ENCODE assay signal across 30 cellular contexts in the genomic region with DNA sequence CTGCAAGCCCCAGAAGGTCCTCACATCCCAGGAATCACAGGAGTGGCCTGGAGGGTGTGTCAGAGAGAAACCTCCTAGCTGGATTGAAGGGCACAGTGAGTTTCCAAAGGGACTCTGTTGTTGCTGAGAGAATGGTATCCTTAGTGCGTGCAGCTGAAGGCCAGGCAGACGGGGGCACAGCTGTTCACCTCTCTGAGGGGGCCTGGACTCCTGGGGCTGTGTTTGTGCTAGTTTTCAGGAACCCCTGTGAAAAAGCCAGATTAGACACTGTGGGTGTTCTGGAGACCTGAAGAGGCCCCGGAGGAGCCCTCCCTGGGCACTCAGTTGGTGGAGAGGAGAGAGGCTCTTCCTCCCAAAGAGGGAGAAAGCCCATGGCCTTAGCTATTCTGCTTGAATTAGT.
"Had no signal": no experiment of that assay in that cellular context is flagged by ENCODE, and none has a peak within 500 bp of the region (broad histone marks: within the 10 kb centered on the region; RNA-seq: fewer than 3 reads in every experiment).

No MANE protein-coding gene starts in this region.

- H3K27me3 ChIP-seq: ascending aorta, breast epithelium, cardiac muscle cell, colonic mucosa, esophagus squamous epithelium, gastroesophageal sphincter had no signal

- H3K4me3 ChIP-seq: ascending aorta, breast epithelium, cardiac muscle cell, colonic mucosa, esophagus squamous epithelium, gastroesophageal sphincter had no signal

- H3K9me3 ChIP-seq: ascending aorta, breast epithelium, colonic mucosa, esophagus squamous epithelium, gastroesophageal sphincter had no signal

- H3K36me3 ChIP-seq: ascending aorta, breast epithelium, cardiac muscle cell, colonic mucosa, WERI-Rb-1 had no signal

- H3K27ac ChIP-seq: ascending aorta, breast epithelium, cardiac muscle cell, colonic mucosa, epithelial cell of prostate, esophagus squamous epithelium, gastroesophageal sphincter, WERI-Rb-1 had no signal

- DNase-seq: activated B cell treated with CpG ODN at 0.5 μM for 24 hours; activated CD4-positive, alpha-beta memory T cell treated with anti-CD3 and anti-CD28 coated beads for 36 hours; activated CD4-positive, alpha-beta T cell treated with anti-CD3 and anti-CD28 coated beads for 48 hours; activated CD4-positive, alpha-beta T cell treated with anti-CD3 and anti-CD28 coated beads, Interleukin-2, amount 50 U/mL, for 1 hour; activated CD8-positive, alpha-beta memory T cell treated with anti-CD3 and anti-CD28 coated beads, Interleukin-2, amount 10 ng/mL, durations not matched to agents 7 days and 5 days; activated CD8-positive, alpha-beta memory T cell treated with anti-CD3 and anti-CD28 coated beads, Interleukin-2, amount 50 U/mL, for 4 hours; activated CD8-positive, alpha-beta T cell treated with anti-CD3 and anti-CD28 coated beads, Interleukin-2, amount 10 ng/mL, durations not matched to agents 7 days and 5 days; activated effector memory CD4-positive, alpha-beta T cell treated with anti-CD3 and anti-CD28 coated beads, Interleukin-2, amount 50 U/mL, for 16 hours; activated naive CD4-positive, alpha-beta T cell; activated naive CD4-positive, alpha-beta T cell treated with anti-CD3 and anti-CD28 coated beads, Interleukin-2, amount 10 ng/mL, durations not matched to agents 7 days and 5 days; activated naive CD8-positive, alpha-beta T cell treated with anti-CD3 and anti-CD28 coated beads, Interleukin-2, amount 10 ng/mL, durations not matched to agents 7 days and 5 days; activated T-cell treated with anti-CD3 and anti-CD28 coated beads, Interleukin-2, amount 50 U/mL, for 1 hour; activated T-cell treated with anti-CD3 and anti-CD28 coated beads, Interleukin-2, amount 50 U/mL, for 48 hours; central memory CD4-positive, alpha-beta T cell; cerebellar nuclear complex; colonic mucosa; effector CD8-positive, alpha-beta T cell; esophagus squamous epithelium; foreskin melanocyte; T-helper 1 cell; T-helper 17 cell; T1000; WERI-Rb-1 had no signal

- H3K4me1 ChIP-seq: ascending aorta, breast epithelium, colonic mucosa, gastroesophageal sphincter had no signal

- ATAC-seq: activated CD4-positive, CD25-positive, alpha-beta regulatory T cell treated with anti-CD3 and anti-CD28 coated beads, Interleukin-2, amount 50 U/mL, for 24 hours; activated CD8-positive, alpha-beta memory T cell treated with anti-CD3 and anti-CD28 coated beads, Interleukin-2, amount 10 ng/mL, durations not matched to agents 7 days and 5 days; activated CD8-positive, alpha-beta T cell treated with anti-CD3 and anti-CD28 coated beads, Interleukin-2, amount 10 ng/mL, durations not matched to agents 7 days and 5 days; activated naive CD4-positive, alpha-beta T cell treated with anti-CD3 and anti-CD28 coated beads, Interleukin-2, amount 50 U/mL, for 72 hours; gastroesophageal sphincter; T-helper 17 cell had no signal
